Comparison of ENCODE assay signal across 1 cellular context in the genomic region with DNA sequence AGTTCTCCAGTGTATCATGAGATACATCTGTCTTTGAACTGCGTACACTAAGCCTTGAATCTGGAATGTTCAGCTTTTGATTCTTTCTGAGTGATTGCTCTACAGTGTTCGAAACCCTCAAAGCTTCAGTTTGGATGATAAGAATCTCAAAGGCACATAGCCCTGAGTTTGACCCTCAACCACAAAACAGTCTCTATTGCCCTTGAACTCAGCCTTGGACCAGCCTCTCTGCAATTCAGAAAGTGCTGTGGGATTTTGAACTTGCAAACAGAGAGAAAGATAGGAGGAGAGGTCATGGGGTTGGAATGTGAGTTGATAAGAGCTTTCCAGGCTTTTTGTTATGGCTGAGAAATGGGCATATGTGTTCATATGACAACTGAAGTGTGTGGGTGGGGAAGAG.
TF ChIP-seq lines count a peak whose summit lies in the region.

No MANE protein-coding gene starts in this region.

TF ChIP-seq in HepG2, 621 proteins besides CTCF, POLR2A, EP300 and RAD21 (continued from another document and continues in another):
- TF ChIP-seq, protein P1, sequence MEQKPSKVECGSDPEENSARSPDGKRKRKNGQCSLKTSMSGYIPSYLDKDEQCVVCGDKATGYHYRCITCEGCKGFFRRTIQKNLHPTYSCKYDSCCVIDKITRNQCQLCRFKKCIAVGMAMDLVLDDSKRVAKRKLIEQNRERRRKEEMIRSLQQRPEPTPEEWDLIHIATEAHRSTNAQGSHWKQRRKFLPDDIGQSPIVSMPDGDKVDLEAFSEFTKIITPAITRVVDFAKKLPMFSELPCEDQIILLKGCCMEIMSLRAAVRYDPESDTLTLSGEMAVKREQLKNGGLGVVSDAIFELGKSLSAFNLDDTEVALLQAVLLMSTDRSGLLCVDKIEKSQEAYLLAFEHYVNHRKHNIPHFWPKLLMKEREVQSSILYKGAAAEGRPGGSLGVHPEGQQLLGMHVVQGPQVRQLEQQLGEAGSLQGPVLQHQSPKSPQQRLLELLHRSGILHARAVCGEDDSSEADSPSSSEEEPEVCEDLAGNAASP (CRISPR knock-in tag; IDR thresholded peaks at IDR 0.05; ENCODE audit: borderline replicate concordance): peak; percentile 86; the same call in 1 of the 2 replicates
- TF ChIP-seq ZNF674 (CRISPR knock-in tag; IDR thresholded peaks at IDR 0.05; ENCODE audit: low read depth): no peak
- TF ChIP-seq, protein P2, sequence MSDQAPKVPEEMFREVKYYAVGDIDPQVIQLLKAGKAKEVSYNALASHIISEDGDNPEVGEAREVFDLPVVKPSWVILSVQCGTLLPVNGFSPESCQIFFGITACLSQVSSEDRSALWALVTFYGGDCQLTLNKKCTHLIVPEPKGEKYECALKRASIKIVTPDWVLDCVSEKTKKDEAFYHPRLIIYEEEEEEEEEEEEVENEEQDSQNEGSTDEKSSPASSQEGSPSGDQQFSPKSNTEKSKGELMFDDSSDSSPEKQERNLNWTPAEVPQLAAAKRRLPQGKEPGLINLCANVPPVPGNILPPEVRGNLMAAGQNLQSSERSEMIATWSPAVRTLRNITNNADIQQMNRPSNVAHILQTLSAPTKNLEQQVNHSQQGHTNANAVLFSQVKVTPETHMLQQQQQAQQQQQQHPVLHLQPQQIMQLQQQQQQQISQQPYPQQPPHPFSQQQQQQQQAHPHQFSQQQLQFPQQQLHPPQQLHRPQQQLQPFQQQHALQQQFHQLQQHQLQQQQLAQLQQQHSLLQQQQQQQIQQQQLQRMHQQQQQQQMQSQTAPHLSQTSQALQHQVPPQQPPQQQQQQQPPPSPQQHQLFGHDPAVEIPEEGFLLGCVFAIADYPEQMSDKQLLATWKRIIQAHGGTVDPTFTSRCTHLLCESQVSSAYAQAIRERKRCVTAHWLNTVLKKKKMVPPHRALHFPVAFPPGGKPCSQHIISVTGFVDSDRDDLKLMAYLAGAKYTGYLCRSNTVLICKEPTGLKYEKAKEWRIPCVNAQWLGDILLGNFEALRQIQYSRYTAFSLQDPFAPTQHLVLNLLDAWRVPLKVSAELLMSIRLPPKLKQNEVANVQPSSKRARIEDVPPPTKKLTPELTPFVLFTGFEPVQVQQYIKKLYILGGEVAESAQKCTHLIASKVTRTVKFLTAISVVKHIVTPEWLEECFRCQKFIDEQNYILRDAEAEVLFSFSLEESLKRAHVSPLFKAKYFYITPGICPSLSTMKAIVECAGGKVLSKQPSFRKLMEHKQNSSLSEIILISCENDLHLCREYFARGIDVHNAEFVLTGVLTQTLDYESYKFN (CRISPR knock-in tag; conservative IDR thresholded peaks at IDR 0.05): peak; percentile 46
- TF ChIP-seq, protein P3, sequence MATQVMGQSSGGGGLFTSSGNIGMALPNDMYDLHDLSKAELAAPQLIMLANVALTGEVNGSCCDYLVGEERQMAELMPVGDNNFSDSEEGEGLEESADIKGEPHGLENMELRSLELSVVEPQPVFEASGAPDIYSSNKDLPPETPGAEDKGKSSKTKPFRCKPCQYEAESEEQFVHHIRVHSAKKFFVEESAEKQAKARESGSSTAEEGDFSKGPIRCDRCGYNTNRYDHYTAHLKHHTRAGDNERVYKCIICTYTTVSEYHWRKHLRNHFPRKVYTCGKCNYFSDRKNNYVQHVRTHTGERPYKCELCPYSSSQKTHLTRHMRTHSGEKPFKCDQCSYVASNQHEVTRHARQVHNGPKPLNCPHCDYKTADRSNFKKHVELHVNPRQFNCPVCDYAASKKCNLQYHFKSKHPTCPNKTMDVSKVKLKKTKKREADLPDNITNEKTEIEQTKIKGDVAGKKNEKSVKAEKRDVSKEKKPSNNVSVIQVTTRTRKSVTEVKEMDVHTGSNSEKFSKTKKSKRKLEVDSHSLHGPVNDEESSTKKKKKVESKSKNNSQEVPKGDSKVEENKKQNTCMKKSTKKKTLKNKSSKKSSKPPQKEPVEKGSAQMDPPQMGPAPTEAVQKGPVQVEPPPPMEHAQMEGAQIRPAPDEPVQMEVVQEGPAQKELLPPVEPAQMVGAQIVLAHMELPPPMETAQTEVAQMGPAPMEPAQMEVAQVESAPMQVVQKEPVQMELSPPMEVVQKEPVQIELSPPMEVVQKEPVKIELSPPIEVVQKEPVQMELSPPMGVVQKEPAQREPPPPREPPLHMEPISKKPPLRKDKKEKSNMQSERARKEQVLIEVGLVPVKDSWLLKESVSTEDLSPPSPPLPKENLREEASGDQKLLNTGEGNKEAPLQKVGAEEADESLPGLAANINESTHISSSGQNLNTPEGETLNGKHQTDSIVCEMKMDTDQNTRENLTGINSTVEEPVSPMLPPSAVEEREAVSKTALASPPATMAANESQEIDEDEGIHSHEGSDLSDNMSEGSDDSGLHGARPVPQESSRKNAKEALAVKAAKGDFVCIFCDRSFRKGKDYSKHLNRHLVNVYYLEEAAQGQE (IDR thresholded peaks at IDR 0.05; ENCODE audit: borderline replicate concordance in 1 of 2, low read depth in 1 of 2, low read length in 2 of 2): peak in 1 of 2 experiments; percentile 80; a peak in 1 of 4 replicates
- TF ChIP-seq ZNF3 (CRISPR knock-in tag; IDR thresholded peaks at IDR 0.05): no peak
- no peak for TF ChIP-seq MIER3 (CRISPR knock-in tag; IDR thresholded peaks at IDR 0.05; ENCODE audit: borderline replicate concordance)
- TF ChIP-seq JUND (CRISPR knock-in tag; IDR thresholded peaks at IDR 0.05): 0 out of 2 replicates have a peak, but pooled peaks have one; percentile 25
- no peak for TF ChIP-seq U2AF2 (IDR thresholded peaks at IDR 0.05; ENCODE audit: low read depth, low read length)
- no peak for TF ChIP-seq SAFB2 (CRISPR knock-in tag; IDR thresholded peaks at IDR 0.05; ENCODE audit: borderline replicate concordance, low read depth)
- no peak for TF ChIP-seq ZNF30 (CRISPR knock-in tag; IDR thresholded peaks at IDR 0.05)
- peak; percentile 71 for TF ChIP-seq HNF4A (CRISPR knock-in tag; IDR thresholded peaks at IDR 0.05)
- no peak for TF ChIP-seq RNF2 (conservative IDR thresholded peaks at IDR 0.05; ENCODE audit: low read depth)
- TF ChIP-seq ADNP (CRISPR knock-in tag; IDR thresholded peaks at IDR 0.05): no peak
- no peak for TF ChIP-seq SOX6 (IDR thresholded peaks at IDR 0.05)
- TF ChIP-seq SOX6 (CRISPR knock-in tag; IDR thresholded peaks at IDR 0.05): peak; percentile 83
- TF ChIP-seq ISL2 (CRISPR knock-in tag; IDR thresholded peaks at IDR 0.05): 0 out of 2 replicates have a peak, but pooled peaks have one; percentile 31
- TF ChIP-seq FOXA1 (IDR thresholded peaks at IDR 0.05): no peak
- TF ChIP-seq FOXA1 (CRISPR knock-in tag; IDR thresholded peaks at IDR 0.05): peak; percentile 43
- TF ChIP-seq DNMT1 (CRISPR knock-in tag; IDR thresholded peaks at IDR 0.05): no peak
- no peak for TF ChIP-seq PAX8 (CRISPR knock-in tag; IDR thresholded peaks at IDR 0.05; ENCODE audit: borderline replicate concordance)
- peak; percentile 32; the same call in 1 of the 2 replicates for TF ChIP-seq REPIN1 (CRISPR knock-in tag; IDR thresholded peaks at IDR 0.05; ENCODE audit: borderline replicate concordance, low read depth)
- peak; percentile 36; the same call in 1 of the 2 replicates for TF ChIP-seq FOXJ3 (CRISPR knock-in tag; IDR thresholded peaks at IDR 0.05; ENCODE audit: borderline replicate concordance)
- TF ChIP-seq FOXK1 (CRISPR knock-in tag; IDR thresholded peaks at IDR 0.05; ENCODE audit: borderline replicate concordance, low read depth): peak; percentile 62; the same call in 1 of the 2 replicates
- no peak for TF ChIP-seq MAFK (conservative IDR thresholded peaks at IDR 0.05 in 1 of 2, IDR thresholded peaks at IDR 0.05 in 1 of 2; ENCODE audit: low read length in 2 of 2)
- TF ChIP-seq, protein P4, sequence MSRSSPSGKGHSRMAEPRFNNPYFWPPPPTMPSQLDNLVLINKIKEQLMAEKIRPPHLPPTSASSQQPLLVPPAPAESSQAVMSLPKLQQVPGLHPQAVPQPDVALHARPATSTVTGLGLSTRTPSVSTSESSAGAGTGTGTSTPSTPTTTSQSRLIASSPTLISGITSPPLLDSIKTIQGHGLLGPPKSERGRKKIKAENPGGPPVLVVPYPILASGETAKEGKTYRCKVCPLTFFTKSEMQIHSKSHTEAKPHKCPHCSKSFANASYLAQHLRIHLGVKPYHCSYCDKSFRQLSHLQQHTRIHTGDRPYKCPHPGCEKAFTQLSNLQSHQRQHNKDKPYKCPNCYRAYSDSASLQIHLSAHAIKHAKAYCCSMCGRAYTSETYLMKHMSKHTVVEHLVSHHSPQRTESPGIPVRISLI (CRISPR knock-in tag; IDR thresholded peaks at IDR 0.05; ENCODE audit: borderline replicate concordance): no peak
- TF ChIP-seq ESRRA (CRISPR knock-in tag; IDR thresholded peaks at IDR 0.05; ENCODE audit: low read depth): 0 out of 2 replicates have a peak, but pooled peaks have one; percentile 30
- TF ChIP-seq, protein P5, sequence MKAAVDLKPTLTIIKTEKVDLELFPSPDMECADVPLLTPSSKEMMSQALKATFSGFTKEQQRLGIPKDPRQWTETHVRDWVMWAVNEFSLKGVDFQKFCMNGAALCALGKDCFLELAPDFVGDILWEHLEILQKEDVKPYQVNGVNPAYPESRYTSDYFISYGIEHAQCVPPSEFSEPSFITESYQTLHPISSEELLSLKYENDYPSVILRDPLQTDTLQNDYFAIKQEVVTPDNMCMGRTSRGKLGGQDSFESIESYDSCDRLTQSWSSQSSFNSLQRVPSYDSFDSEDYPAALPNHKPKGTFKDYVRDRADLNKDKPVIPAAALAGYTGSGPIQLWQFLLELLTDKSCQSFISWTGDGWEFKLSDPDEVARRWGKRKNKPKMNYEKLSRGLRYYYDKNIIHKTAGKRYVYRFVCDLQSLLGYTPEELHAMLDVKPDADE (CRISPR knock-in tag; IDR thresholded peaks at IDR 0.05): no peak
- peak; percentile 95 for TF ChIP-seq ZNF629 (CRISPR knock-in tag; conservative IDR thresholded peaks at IDR 0.05)
- TF ChIP-seq ZNF354B (CRISPR knock-in tag; IDR thresholded peaks at IDR 0.05): no peak
- 0 out of 2 replicates have a peak, but pooled peaks have one; percentile 47 for TF ChIP-seq ZNF205 (CRISPR knock-in tag; IDR thresholded peaks at IDR 0.05)
- TF ChIP-seq, protein P6, sequence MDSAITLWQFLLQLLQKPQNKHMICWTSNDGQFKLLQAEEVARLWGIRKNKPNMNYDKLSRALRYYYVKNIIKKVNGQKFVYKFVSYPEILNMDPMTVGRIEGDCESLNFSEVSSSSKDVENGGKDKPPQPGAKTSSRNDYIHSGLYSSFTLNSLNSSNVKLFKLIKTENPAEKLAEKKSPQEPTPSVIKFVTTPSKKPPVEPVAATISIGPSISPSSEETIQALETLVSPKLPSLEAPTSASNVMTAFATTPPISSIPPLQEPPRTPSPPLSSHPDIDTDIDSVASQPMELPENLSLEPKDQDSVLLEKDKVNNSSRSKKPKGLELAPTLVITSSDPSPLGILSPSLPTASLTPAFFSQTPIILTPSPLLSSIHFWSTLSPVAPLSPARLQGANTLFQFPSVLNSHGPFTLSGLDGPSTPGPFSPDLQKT (CRISPR knock-in tag; IDR thresholded peaks at IDR 0.05; ENCODE audit: borderline replicate concordance): no peak
- no peak for TF ChIP-seq KDM2A (CRISPR knock-in tag; IDR thresholded peaks at IDR 0.05; ENCODE audit: borderline replicate concordance, low read depth)
- TF ChIP-seq, protein P7, sequence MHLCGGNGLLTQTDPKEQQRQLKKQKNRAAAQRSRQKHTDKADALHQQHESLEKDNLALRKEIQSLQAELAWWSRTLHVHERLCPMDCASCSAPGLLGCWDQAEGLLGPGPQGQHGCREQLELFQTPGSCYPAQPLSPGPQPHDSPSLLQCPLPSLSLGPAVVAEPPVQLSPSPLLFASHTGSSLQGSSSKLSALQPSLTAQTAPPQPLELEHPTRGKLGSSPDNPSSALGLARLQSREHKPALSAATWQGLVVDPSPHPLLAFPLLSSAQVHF (CRISPR knock-in tag; IDR thresholded peaks at IDR 0.05): no peak
- TF ChIP-seq, protein P8, sequence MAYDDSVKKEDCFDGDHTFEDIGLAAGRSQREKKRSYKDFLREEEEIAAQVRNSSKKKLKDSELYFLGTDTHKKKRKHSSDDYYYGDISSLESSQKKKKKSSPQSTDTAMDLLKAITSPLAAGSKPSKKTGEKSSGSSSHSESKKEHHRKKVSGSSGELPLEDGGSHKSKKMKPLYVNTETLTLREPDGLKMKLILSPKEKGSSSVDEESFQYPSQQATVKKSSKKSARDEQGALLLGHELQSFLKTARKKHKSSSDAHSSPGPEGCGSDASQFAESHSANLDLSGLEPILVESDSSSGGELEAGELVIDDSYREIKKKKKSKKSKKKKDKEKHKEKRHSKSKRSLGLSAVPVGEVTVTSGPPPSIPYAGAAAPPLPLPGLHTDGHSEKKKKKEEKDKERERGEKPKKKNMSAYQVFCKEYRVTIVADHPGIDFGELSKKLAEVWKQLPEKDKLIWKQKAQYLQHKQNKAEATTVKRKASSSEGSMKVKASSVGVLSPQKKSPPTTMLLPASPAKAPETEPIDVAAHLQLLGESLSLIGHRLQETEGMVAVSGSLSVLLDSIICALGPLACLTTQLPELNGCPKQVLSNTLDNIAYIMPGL (CRISPR knock-in tag; IDR thresholded peaks at IDR 0.05; ENCODE audit: borderline replicate concordance in 1 of 2, low read depth in 1 of 2): no peak
- TF ChIP-seq, protein P9, sequence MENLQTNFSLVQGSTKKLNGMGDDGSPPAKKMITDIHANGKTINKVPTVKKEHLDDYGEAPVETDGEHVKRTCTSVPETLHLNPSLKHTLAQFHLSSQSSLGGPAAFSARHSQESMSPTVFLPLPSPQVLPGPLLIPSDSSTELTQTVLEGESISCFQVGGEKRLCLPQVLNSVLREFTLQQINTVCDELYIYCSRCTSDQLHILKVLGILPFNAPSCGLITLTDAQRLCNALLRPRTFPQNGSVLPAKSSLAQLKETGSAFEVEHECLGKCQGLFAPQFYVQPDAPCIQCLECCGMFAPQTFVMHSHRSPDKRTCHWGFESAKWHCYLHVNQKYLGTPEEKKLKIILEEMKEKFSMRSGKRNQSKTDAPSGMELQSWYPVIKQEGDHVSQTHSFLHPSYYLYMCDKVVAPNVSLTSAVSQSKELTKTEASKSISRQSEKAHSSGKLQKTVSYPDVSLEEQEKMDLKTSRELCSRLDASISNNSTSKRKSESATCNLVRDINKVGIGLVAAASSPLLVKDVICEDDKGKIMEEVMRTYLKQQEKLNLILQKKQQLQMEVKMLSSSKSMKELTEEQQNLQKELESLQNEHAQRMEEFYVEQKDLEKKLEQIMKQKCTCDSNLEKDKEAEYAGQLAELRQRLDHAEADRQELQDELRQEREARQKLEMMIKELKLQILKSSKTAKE (CRISPR knock-in tag; IDR thresholded peaks at IDR 0.05; ENCODE audit: borderline replicate concordance): peak; percentile 94
- TF ChIP-seq NFE2 (CRISPR knock-in tag; IDR thresholded peaks at IDR 0.05): no peak
- no peak for TF ChIP-seq RBFOX2 (IDR thresholded peaks at IDR 0.05; ENCODE audit: low read depth, low read length)
- peak; percentile 88 to 96 for TF ChIP-seq NR2F1 (CRISPR knock-in tag; IDR thresholded peaks at IDR 0.05)
- TF ChIP-seq TEAD3 (CRISPR knock-in tag; optimal IDR thresholded peaks at IDR 0.05; ENCODE audit: borderline replicate concordance): peak; percentile 95
- TF ChIP-seq HOXA3 (CRISPR knock-in tag; IDR thresholded peaks at IDR 0.05): peak; percentile 28; the same call in 1 of the 2 replicates
- TF ChIP-seq RXRB (CRISPR knock-in tag; IDR thresholded peaks at IDR 0.05; ENCODE audit: borderline replicate concordance): peak; percentile 92
- TF ChIP-seq TCF7 (IDR thresholded peaks at IDR 0.05; ENCODE audit: low read depth): 0 out of 2 replicates have a peak, but pooled peaks have one; percentile 45
- no peak for TF ChIP-seq MYNN (CRISPR knock-in tag; IDR thresholded peaks at IDR 0.05; ENCODE audit: low read depth)
- peak; percentile 79 for TF ChIP-seq NCOA2 (CRISPR knock-in tag; IDR thresholded peaks at IDR 0.05)
